7 cellular contexts compared by ENCODE assay signal in the genomic region with DNA sequence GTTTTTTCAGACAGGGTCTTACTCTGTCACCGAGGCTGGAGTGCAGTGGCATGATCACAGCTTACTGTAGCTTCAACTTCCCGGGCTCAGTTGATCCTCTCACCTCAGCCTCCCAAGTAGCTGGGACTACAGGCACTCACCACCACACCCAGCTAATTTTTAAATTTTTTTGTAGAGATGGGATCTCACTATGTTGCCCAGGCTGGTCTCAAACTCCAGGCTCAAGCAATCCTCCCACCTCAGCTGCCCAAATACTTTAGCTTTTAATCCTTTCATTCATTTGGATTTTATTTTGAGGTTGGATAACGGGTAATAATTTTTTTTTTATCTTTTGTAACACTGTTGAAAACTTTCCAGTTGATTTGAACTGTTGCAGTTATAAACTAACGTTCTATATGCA. TPM values are rescaled to one million over a fixed set of nuclear protein-coding genes. Genes with fewer than 3 reads are reported as not detected.
"Had no signal": no experiment of that assay in that cellular context is flagged by ENCODE, and none has a peak within 500 bp of the region (broad histone marks: within the 10 kb centered on the region; RNA-seq: fewer than 3 reads in every experiment).

No MANE protein-coding gene starts in this region.

RNA-seq across cellular contexts. Expression of gene IL13, which starts 24.4 kb away (rescaled TPM):
- total RNA-seq: GM23248, GM23338, H1, H4, H7, H9, HFFc6 had no signal
- polyA plus RNA-seq: GM23248, GM23338, H1 had no signal

RNA-seq across cellular contexts. Expression of gene IL4, which starts 40.2 kb away (rescaled TPM):
- total RNA-seq: GM23248, GM23338, H1, H4, H7, H9, HFFc6 had no signal
- polyA plus RNA-seq: GM23338, H1 had no signal
